ENCODE assay signal across 8 cellular contexts in the genomic region with DNA sequence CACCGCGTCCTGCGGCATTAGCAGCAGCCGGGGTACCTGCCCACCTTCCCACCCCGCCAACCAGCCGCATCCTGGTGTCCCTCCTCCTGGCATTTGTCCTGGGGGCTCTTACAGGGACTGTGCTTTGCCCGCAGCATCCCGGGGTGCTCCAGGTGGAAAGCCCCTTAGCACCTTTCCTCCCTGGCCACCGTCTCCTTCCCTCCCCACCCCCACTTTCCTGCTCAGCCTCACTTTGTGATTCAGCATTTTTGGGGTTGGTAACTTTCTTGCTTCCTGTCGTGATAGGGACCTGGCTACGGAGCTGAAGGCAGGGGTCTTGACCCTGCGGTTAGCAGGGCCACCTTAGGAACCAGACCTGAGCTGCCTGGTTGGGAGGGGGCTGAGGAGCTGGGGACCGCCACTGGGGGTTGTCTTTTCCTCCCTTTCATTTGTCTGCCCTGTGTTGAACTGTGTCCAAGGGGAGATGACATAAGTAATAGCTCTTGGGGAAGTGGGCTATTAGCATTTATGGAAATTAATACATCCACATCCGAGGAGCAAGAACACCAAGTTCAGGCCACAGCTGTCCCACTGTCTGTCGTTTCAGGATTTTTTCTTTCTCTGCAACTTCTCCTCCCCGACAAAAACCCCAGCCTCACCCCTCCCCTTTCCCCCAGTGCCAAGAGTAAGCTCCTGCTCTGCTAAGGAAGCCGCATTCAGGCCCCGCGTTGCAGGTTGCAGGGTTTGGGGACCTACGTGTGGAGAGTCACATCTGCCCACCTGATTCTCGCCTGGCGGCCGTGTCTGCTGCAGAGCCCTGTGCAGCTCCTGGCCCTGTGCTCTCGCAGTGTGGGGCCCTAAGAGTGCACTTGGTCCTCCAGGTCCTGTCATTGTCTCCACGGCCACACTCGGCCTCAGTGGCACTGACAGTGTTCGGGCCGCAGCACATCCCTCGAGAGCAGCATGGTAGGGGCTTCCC. TPM values are rescaled to one million over a fixed set of nuclear protein-coding genes. Genes with fewer than 3 reads are reported as not detected.
DNase-seq lines count a peak whose midpoint lies in the region; ATAC-seq and TF ChIP-seq lines count a peak whose summit lies in the region.

No MANE protein-coding gene starts in this region.

- H3K27me3 Mint-ChIP-seq in nephron progenitor cell (ENCODE audit: low read depth, poor library complexity): peaks cover 38% of the 10 kb centered on the region

- peaks cover 0 to 26% (median 13%) of the 10 kb centered on the region in 4 donors for H3K4me1 ChIP-seq in Peyer's patch

- peak overlapping the region; percentile 42 for H3K27ac Mint-ChIP-seq in nephron progenitor cell

- peak; percentile 49 for DNase-seq in GM06990 (ENCODE audit: extremely low read depth, insufficient read length)
- DNase-seq in Peyer's patch: peak in 1 of 3 donors; percentile 28
- DNase-seq in choroid plexus epithelial cell (ENCODE audit: low read depth): no peak
- DNase-seq in nephron progenitor cell: no peak
- no peak for DNase-seq in SHP77 (lab: John Stamatoyannopoulos, UW)

- H3K36me3 Mint-ChIP-seq in nephron progenitor cell (ENCODE audit: low read depth): no peaks in the 10 kb centered on the region

- TF ChIP-seq CTCF in GM06990 (IDR thresholded peaks at IDR 0.05; ENCODE audit: insufficient read depth, low read length, poor library complexity, severe bottlenecking) (no peak), Peyer's patch (IDR thresholded peaks at IDR 0.05) (no peak), choroid plexus epithelial cell (conservative IDR thresholded peaks at IDR 0.05; ENCODE audit: low read depth, low read length) (no peak), nephron progenitor cell (IDR thresholded peaks at IDR 0.05) (no peak)

- ATAC-seq in GM19351 (IDR thresholded peaks at IDR 0.05; ENCODE audit: unreplicated experiment): no peak
- no peak for ATAC-seq in GM21619 (IDR thresholded peaks at IDR 0.05; ENCODE audit: unreplicated experiment)
- ATAC-seq in HG03342 (IDR thresholded peaks at IDR 0.05; ENCODE audit: unreplicated experiment): no peak

- no peaks in the 10 kb centered on the region for H3K9me3 ChIP-seq in Peyer's patch

- H3K27me3 ChIP-seq in GM06990 (replicated peaks; ENCODE audit: control insufficient read depth, insufficient read depth, low read length) (no peaks in the 10 kb centered on the region), Peyer's patch (no peaks in the 10 kb centered on the region)

- no peak for TF ChIP-seq POLR2A in Peyer's patch (IDR thresholded peaks at IDR 0.05)

- H3K36me3 ChIP-seq in GM06990 (ENCODE audit: control insufficient read depth, insufficient read depth, low read length) (peaks cover 10% of the 10 kb centered on the region), Peyer's patch (no peaks in the 10 kb centered on the region)

- H3K4me3 Mint-ChIP-seq in nephron progenitor cell: peak overlapping the region; percentile 90

- H3K4me3 ChIP-seq in GM06990 (replicated peaks; ENCODE audit: low read depth, low read length) (peak overlapping the region; percentile 87), Peyer's patch (peak overlapping the region; percentile 66 to 87 (median 76)), choroid plexus epithelial cell (ENCODE audit: low read depth, low read length) (peak overlapping the region; percentile 86)

- H3K27ac ChIP-seq in Peyer's patch: peak overlapping the region in 1 of 4 donors; percentile 96

- peaks cover 40% of the 10 kb centered on the region for H3K4me1 Mint-ChIP-seq in nephron progenitor cell

- no peaks in the 10 kb centered on the region for H3K9me3 Mint-ChIP-seq in nephron progenitor cell

RNA-seq across cellular contexts. Expression of a gene that starts 1.6 kb away (rescaled TPM):
- 10 to 100 TPM in 3 of 4 donors, 1 to 10 TPM in 1; 9.2 to 35.5 (median 18.3) TPM for total RNA-seq in Peyer's patch

RNA-seq across cellular contexts. Expression of a gene that starts 51.9 kb away (rescaled TPM):
- 10 to 100 TPM in 2 of 4 donors, 1 to 10 TPM in 2; 5.4 to 26.4 (median 10.1) TPM for total RNA-seq in Peyer's patch
